26 cellular contexts compared by ENCODE assay signal in genomic region chr4:176475091-176475490, GRCh38.
"Had no signal": no experiment of that assay in that cellular context is flagged by ENCODE, and none has a peak within 500 bp of the region (broad histone marks: within the 10 kb centered on the region; RNA-seq: fewer than 3 reads in every experiment).

No MANE protein-coding gene starts in this region.

- H3K4me1 ChIP-seq: colonic mucosa, lower lobe of right lung, psoas muscle, tibial artery had no signal

- FAIRE-seq: frontal cortex, keratinocyte had no signal

- H3K27ac Mint-ChIP-seq: dendritic cell treated with granulocyte-macrophage colony-stimulating factor and Interleukin-4, amounts not matched to agents 40 ng/mL and 50 ng/mL, for 4 days; endodermal cell; immature natural killer cell; natural killer cell; stimulated activated effector memory CD8-positive, alpha-beta T cell treated with anti-CD3 and anti-CD28 coated beads, Interleukin-12 subunit alpha, Interleukin-12 subunit beta, amount 100 ng/mL, for 72 hours; type B pancreatic cell had no signal

- H3K9me3 Mint-ChIP-seq: type B pancreatic cell had no signal

- H3K27me3 Mint-ChIP-seq: dendritic cell treated with granulocyte-macrophage colony-stimulating factor and Interleukin-4, amounts not matched to agents 40 ng/mL and 50 ng/mL, for 4 days; type B pancreatic cell had no signal

- H3K4me3 Mint-ChIP-seq: dendritic cell treated with granulocyte-macrophage colony-stimulating factor and Interleukin-4, amounts not matched to agents 40 ng/mL and 50 ng/mL, for 4 days; endodermal cell; immature natural killer cell; natural killer cell; stimulated activated effector memory CD8-positive, alpha-beta T cell treated with anti-CD3 and anti-CD28 coated beads, Interleukin-12 subunit alpha, Interleukin-12 subunit beta, amount 100 ng/mL, for 72 hours; type B pancreatic cell had no signal

- H3K36me3 Mint-ChIP-seq: stimulated activated effector memory CD8-positive, alpha-beta T cell treated with anti-CD3 and anti-CD28 coated beads, Interleukin-12 subunit alpha, Interleukin-12 subunit beta, amount 100 ng/mL, for 72 hours; type B pancreatic cell had no signal

- DNase-seq: colonic mucosa; effector CD8-positive, alpha-beta T cell; endodermal cell; hypothalamus; immature natural killer cell; left ventricle myocardium superior; lower lobe of right lung; natural killer cell; occipital lobe; ovary; posterior cingulate gyrus; psoas muscle; right cardiac atrium; sigmoid colon; stimulated activated CD4-positive, alpha-beta T cell treated with anti-CD3 and anti-CD28 coated beads, Interleukin-2, amount 100 ng/mL, for 24 hours; stimulated activated CD4-positive, alpha-beta T cell treated with anti-CD3 and anti-CD28 coated beads, Interleukin-4, amount 100 ng/mL, for 24 hours; stimulated activated naive CD8-positive, alpha-beta T cell treated with anti-CD3 and anti-CD28 coated beads, Interleukin-15, Interleukin-2, amounts not matched to agents 100 U/mL and 50 U/mL, for 24 hours; substantia nigra; testis; tibial artery had no signal

- H3K36me3 ChIP-seq: colonic mucosa, lower lobe of right lung, ovary, sigmoid colon, tibial artery had no signal

- H3K4me3 ChIP-seq: colonic mucosa, lower lobe of right lung, ovary, psoas muscle, sigmoid colon, testis, tibial artery had no signal

- H3K4me1 Mint-ChIP-seq: endodermal cell; immature natural killer cell; natural killer cell; stimulated activated effector memory CD8-positive, alpha-beta T cell treated with anti-CD3 and anti-CD28 coated beads, Interleukin-12 subunit alpha, Interleukin-12 subunit beta, amount 100 ng/mL, for 72 hours had no signal

- H3K9me3 ChIP-seq: colonic mucosa, lower lobe of right lung, ovary, sigmoid colon, testis had no signal

- H3K27me3 ChIP-seq: colonic mucosa, ovary, sigmoid colon, testis, tibial artery had no signal

- H3K27ac ChIP-seq: colonic mucosa, epithelial cell of prostate, lower lobe of right lung, ovary, psoas muscle, sigmoid colon, testis, tibial artery had no signal
